1 cellular context compared by ENCODE assay signal in the genomic region with DNA sequence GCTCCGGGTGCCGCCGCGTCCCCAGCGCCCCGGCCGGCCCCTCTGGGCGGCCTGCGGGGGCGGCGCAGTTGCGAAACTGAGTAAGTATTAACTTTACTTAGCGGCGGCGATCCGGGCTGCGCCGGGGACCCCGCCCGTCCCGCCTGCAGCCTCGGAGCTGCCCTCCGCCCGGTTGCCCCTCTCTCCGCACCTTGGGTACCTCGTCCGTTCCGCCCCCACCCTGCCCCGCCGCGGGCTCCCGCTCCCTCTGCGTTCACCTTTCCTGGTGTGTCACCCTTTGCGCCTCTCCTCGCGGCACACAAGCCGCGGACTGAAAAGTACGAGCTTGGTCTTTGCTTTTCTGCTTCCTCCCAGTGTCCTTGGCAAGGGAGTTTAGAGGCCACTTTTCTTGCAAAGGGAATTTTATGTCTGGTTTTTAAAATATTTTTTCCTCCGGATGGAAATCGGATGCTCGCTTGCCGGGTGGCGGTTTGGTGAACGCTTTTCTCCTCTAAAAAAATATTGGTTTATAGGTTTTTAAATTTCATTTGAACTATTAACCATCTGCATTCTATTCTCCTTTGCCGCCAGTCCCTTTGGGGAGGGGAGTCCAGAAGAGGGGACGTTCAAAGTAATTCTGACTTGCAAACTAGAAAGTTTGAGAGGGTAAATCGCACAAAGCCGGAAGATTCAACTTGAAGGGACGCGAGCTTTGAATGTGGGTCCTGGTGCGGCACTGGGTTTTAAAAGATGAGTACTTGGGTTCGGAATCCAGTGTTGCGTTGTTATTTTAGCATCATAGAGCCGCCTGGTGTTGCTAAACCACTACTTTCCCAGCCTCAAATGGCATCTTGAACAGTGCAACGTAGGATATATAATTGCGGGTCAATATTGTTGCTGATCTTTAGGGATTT.
A peak's percentile ranks its signal among the peaks of the same experiment; 100 is the strongest.
TF ChIP-seq lines count a peak whose summit lies in the region.

No MANE protein-coding gene starts in this region.

TF ChIP-seq in HepG2, 621 proteins besides CTCF, POLR2A, EP300 and RAD21:
- no peak for TF ChIP-seq SOX13 (IDR thresholded peaks at IDR 0.05)
- TF ChIP-seq SOX13 (CRISPR knock-in tag; conservative IDR thresholded peaks at IDR 0.05 in 1 of 2, IDR thresholded peaks at IDR 0.05 in 1 of 2), result no peak
- no peak for TF ChIP-seq TCF12 (IDR thresholded peaks at IDR 0.05)
- TF ChIP-seq TCF12 (CRISPR knock-in tag; IDR thresholded peaks at IDR 0.05), result no peak
- TF ChIP-seq KLF15 (CRISPR knock-in tag; IDR thresholded peaks at IDR 0.05; ENCODE audit: borderline replicate concordance), result no peak
- TF ChIP-seq ZSCAN22 (CRISPR knock-in tag; IDR thresholded peaks at IDR 0.05), result no peak
- TF ChIP-seq TARDBP (CRISPR knock-in tag; IDR thresholded peaks at IDR 0.05), result no peak
- TF ChIP-seq EZH2 (conservative IDR thresholded peaks at IDR 0.05; ENCODE audit: low read depth, low read length), result 0 out of 2 replicates have a peak, but pooled peaks have one; percentile 81
- TF ChIP-seq, protein P1, sequence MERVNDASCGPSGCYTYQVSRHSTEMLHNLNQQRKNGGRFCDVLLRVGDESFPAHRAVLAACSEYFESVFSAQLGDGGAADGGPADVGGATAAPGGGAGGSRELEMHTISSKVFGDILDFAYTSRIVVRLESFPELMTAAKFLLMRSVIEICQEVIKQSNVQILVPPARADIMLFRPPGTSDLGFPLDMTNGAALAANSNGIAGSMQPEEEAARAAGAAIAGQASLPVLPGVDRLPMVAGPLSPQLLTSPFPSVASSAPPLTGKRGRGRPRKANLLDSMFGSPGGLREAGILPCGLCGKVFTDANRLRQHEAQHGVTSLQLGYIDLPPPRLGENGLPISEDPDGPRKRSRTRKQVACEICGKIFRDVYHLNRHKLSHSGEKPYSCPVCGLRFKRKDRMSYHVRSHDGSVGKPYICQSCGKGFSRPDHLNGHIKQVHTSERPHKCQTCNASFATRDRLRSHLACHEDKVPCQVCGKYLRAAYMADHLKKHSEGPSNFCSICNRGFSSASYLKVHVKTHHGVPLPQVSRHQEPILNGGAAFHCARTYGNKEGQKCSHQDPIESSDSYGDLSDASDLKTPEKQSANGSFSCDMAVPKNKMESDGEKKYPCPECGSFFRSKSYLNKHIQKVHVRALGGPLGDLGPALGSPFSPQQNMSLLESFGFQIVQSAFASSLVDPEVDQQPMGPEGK (CRISPR knock-in tag; IDR thresholded peaks at IDR 0.05), result peak; percentile 59; the same call in 1 of the 2 replicates
- TF ChIP-seq PHF8 (CRISPR knock-in tag; IDR thresholded peaks at IDR 0.05), result 0 out of 2 replicates have a peak, but pooled peaks have one; percentile 6
- TF ChIP-seq, protein P2, sequence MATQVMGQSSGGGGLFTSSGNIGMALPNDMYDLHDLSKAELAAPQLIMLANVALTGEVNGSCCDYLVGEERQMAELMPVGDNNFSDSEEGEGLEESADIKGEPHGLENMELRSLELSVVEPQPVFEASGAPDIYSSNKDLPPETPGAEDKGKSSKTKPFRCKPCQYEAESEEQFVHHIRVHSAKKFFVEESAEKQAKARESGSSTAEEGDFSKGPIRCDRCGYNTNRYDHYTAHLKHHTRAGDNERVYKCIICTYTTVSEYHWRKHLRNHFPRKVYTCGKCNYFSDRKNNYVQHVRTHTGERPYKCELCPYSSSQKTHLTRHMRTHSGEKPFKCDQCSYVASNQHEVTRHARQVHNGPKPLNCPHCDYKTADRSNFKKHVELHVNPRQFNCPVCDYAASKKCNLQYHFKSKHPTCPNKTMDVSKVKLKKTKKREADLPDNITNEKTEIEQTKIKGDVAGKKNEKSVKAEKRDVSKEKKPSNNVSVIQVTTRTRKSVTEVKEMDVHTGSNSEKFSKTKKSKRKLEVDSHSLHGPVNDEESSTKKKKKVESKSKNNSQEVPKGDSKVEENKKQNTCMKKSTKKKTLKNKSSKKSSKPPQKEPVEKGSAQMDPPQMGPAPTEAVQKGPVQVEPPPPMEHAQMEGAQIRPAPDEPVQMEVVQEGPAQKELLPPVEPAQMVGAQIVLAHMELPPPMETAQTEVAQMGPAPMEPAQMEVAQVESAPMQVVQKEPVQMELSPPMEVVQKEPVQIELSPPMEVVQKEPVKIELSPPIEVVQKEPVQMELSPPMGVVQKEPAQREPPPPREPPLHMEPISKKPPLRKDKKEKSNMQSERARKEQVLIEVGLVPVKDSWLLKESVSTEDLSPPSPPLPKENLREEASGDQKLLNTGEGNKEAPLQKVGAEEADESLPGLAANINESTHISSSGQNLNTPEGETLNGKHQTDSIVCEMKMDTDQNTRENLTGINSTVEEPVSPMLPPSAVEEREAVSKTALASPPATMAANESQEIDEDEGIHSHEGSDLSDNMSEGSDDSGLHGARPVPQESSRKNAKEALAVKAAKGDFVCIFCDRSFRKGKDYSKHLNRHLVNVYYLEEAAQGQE (IDR thresholded peaks at IDR 0.05; ENCODE audit: borderline replicate concordance in 1 of 2, low read depth in 1 of 2, low read length in 2 of 2), result no peak
- TF ChIP-seq, protein P3, sequence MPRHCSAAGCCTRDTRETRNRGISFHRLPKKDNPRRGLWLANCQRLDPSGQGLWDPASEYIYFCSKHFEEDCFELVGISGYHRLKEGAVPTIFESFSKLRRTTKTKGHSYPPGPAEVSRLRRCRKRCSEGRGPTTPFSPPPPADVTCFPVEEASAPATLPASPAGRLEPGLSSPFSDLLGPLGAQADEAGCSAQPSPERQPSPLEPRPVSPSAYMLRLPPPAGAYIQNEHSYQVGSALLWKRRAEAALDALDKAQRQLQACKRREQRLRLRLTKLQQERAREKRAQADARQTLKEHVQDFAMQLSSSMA (CRISPR knock-in tag; IDR thresholded peaks at IDR 0.05), result no peak
- TF ChIP-seq NR2F2 (IDR thresholded peaks at IDR 0.05; ENCODE audit: borderline replicate concordance, low read depth), result no peak
- TF ChIP-seq GABPB1 (CRISPR knock-in tag; IDR thresholded peaks at IDR 0.05), result peak; percentile 29; the same call in 1 of the 2 replicates
- no peak for TF ChIP-seq RFX5 (IDR thresholded peaks at IDR 0.05; ENCODE audit: low read depth, low read length)
- TF ChIP-seq ZNF557 (CRISPR knock-in tag; IDR thresholded peaks at IDR 0.05), result no peak
- no peak for TF ChIP-seq MAFK (conservative IDR thresholded peaks at IDR 0.05 in 1 of 2, IDR thresholded peaks at IDR 0.05 in 1 of 2; ENCODE audit: low read length in 2 of 2)
- no peak for TF ChIP-seq ZNF230 (CRISPR knock-in tag; IDR thresholded peaks at IDR 0.05)
- TF ChIP-seq, protein P4, sequence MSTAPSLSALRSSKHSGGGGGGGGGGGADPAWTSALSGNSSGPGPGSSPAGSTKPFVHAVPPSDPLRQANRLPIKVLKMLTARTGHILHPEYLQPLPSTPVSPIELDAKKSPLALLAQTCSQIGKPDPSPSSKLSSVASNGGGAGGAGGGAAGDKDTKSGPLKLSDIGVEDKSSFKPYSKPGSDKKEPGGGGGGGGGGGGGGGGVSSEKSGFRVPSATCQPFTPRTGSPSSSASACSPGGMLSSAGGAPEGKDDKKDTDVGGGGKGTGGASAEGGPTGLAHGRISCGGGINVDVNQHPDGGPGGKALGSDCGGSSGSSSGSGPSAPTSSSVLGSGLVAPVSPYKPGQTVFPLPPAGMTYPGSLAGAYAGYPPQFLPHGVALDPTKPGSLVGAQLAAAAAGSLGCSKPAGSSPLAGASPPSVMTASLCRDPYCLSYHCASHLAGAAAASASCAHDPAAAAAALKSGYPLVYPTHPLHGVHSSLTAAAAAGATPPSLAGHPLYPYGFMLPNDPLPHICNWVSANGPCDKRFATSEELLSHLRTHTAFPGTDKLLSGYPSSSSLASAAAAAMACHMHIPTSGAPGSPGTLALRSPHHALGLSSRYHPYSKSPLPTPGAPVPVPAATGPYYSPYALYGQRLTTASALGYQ (CRISPR knock-in tag; IDR thresholded peaks at IDR 0.05), result no peak
- peak; percentile 84 for TF ChIP-seq HNRNPLL (IDR thresholded peaks at IDR 0.05; ENCODE audit: low read depth, low read length, poor library complexity, severe bottlenecking)
- no peak for TF ChIP-seq ZNF329 (CRISPR knock-in tag; IDR thresholded peaks at IDR 0.05; ENCODE audit: low read depth)
- no peak for TF ChIP-seq TAF1 (CRISPR knock-in tag; IDR thresholded peaks at IDR 0.05)
- TF ChIP-seq PHF21A (CRISPR knock-in tag; IDR thresholded peaks at IDR 0.05), result peak; percentile 20; the same call in 1 of the 2 replicates
- TF ChIP-seq, protein P5, sequence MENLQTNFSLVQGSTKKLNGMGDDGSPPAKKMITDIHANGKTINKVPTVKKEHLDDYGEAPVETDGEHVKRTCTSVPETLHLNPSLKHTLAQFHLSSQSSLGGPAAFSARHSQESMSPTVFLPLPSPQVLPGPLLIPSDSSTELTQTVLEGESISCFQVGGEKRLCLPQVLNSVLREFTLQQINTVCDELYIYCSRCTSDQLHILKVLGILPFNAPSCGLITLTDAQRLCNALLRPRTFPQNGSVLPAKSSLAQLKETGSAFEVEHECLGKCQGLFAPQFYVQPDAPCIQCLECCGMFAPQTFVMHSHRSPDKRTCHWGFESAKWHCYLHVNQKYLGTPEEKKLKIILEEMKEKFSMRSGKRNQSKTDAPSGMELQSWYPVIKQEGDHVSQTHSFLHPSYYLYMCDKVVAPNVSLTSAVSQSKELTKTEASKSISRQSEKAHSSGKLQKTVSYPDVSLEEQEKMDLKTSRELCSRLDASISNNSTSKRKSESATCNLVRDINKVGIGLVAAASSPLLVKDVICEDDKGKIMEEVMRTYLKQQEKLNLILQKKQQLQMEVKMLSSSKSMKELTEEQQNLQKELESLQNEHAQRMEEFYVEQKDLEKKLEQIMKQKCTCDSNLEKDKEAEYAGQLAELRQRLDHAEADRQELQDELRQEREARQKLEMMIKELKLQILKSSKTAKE (CRISPR knock-in tag; IDR thresholded peaks at IDR 0.05; ENCODE audit: borderline replicate concordance), result no peak
- TF ChIP-seq, protein P6, sequence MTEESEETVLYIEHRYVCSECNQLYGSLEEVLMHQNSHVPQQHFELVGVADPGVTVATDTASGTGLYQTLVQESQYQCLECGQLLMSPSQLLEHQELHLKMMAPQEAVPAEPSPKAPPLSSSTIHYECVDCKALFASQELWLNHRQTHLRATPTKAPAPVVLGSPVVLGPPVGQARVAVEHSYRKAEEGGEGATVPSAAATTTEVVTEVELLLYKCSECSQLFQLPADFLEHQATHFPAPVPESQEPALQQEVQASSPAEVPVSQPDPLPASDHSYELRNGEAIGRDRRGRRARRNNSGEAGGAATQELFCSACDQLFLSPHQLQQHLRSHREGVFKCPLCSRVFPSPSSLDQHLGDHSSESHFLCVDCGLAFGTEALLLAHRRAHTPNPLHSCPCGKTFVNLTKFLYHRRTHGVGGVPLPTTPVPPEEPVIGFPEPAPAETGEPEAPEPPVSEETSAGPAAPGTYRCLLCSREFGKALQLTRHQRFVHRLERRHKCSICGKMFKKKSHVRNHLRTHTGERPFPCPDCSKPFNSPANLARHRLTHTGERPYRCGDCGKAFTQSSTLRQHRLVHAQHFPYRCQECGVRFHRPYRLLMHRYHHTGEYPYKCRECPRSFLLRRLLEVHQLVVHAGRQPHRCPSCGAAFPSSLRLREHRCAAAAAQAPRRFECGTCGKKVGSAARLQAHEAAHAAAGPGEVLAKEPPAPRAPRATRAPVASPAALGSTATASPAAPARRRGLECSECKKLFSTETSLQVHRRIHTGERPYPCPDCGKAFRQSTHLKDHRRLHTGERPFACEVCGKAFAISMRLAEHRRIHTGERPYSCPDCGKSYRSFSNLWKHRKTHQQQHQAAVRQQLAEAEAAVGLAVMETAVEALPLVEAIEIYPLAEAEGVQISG (CRISPR knock-in tag; IDR thresholded peaks at IDR 0.05), result peak; percentile 15; the same call in 1 of the 2 replicates
- TF ChIP-seq, protein P7, sequence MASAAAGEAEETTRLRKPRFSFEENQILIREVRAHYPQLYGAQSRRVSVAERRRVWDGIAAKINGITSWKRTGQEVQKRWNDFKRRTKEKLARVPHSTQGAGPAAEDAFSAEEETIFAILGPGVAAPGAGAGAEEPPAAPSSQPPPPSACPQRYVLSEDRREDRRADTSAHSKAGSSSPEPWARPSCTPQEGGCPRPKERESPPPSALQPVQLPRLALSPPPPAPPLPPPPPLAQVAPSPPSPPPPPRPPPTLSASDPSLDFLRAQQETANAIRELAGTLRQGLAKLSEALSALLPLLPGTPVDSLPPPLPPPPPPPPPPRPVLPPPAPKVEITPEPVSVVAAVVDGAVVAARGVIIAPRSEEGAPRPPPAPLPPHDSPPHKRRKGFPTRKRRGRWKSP (CRISPR knock-in tag; IDR thresholded peaks at IDR 0.05), result peak; percentile 74
- no peak for TF ChIP-seq RBM39 (IDR thresholded peaks at IDR 0.05; ENCODE audit: low read depth, low read length, poor library complexity, severe bottlenecking)
- TF ChIP-seq CBX2 (IDR thresholded peaks at IDR 0.05; ENCODE audit: low read depth, low read length), result peak; percentile 78; the same call in 1 of the 2 replicates
- TF ChIP-seq CBX2 (CRISPR knock-in tag; IDR thresholded peaks at IDR 0.05; ENCODE audit: low read depth), result no peak; the same call in 1 of the 2 replicates
- no peak for TF ChIP-seq NCOA2 (CRISPR knock-in tag; IDR thresholded peaks at IDR 0.05)
- no peak for TF ChIP-seq ZSCAN12 (CRISPR knock-in tag; IDR thresholded peaks at IDR 0.05)
- no peak for TF ChIP-seq ZNF260 (CRISPR knock-in tag; IDR thresholded peaks at IDR 0.05; ENCODE audit: borderline replicate concordance, low read depth)
- no peak for TF ChIP-seq ZNF446 (CRISPR knock-in tag; IDR thresholded peaks at IDR 0.05)
- TF ChIP-seq ZNF430 (CRISPR knock-in tag; IDR thresholded peaks at IDR 0.05), result no peak
- TF ChIP-seq ESRRA (CRISPR knock-in tag; IDR thresholded peaks at IDR 0.05; ENCODE audit: low read depth), result no peak
- TF ChIP-seq ZNF782 (CRISPR knock-in tag; IDR thresholded peaks at IDR 0.05; ENCODE audit: borderline replicate concordance), result no peak
- no peak for TF ChIP-seq SOX6 (IDR thresholded peaks at IDR 0.05)
- no peak for TF ChIP-seq SOX6 (CRISPR knock-in tag; IDR thresholded peaks at IDR 0.05)
- 0 out of 2 replicates have a peak, but pooled peaks have one; percentile 5 for TF ChIP-seq CEBPG (CRISPR knock-in tag; IDR thresholded peaks at IDR 0.05)
TF ChIP-seq in HepG2: peak in this region for 10.
